Comparison of ENCODE assay signal across 8 cellular contexts in the genomic region with DNA sequence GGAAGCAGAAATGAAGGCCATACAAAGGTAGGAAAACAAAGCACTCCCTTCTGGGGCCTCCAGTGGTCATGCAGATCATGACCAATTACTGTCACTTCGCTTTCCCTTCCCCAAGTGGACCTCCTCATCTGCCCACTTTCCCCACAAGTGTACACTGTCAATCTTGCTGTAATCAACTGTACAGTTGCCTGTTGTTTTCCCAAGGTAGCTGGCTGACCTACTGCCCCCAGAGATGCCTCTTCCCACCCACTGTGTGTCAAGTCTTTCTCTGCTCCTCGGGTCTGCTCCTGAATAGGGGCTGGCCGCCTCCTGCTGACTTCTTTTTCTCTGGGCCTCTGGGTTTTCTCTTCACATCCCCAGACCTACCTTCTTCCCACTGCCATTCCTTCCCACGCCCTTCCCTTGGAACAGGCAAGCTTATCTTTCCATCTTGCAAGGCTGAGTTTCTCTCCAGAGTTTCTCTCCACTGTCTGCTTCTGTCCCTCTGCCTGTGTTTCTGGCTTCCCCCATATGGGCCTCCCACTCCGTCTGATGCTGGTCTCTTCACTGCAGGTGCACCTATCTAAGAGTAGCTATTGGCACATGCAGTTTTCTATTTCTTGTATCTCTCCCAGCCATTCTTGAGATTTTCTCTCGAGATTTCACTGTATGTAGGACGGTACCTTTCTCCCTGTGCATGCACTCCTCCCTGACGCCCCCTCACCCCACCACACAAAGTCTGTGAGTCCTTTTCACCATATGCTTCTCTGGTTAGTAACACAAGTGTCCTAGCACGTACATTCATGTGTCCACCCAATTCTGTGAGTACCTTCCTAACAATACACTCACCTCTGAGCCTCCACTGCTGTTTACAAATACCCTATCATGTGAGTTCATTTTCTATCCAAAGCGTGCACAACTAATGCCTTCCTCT. TPM values are rescaled to one million over a fixed set of nuclear protein-coding genes. Genes with fewer than 3 reads are reported as not detected.
DNase-seq lines count a peak whose midpoint lies in the region; FAIRE-seq and TF ChIP-seq lines count a peak whose summit lies in the region.

No MANE protein-coding gene starts in this region.

- no peaks in the 10 kb centered on the region for H3K36me3 ChIP-seq in kidney (ENCODE audit: control insufficient read depth in 1 of 2, insufficient read depth in 2 of 2, low read length in 2 of 2)

- no peaks in the 10 kb centered on the region for H3K9me3 Mint-ChIP-seq in T-helper 1 cell treated with Interleukin-12 subunit alpha and Interleukin-12 subunit beta and Interleukin-4 antibody, amounts not matched to agents 30 μg/mL and 1 μg/mL, for 36 hours

- H3K27ac ChIP-seq in kidney (ENCODE audit: low read depth in 2 of 2, low read length in 2 of 2): peak overlapping the region in 1 of 2 donors; percentile 36

- no peaks in the 10 kb centered on the region for H3K9me3 ChIP-seq in kidney (ENCODE audit: control insufficient read depth in 1 of 2, low read length in 2 of 2)

- H3K36me3 Mint-ChIP-seq in T-helper 1 cell treated with Interleukin-12 subunit alpha and Interleukin-12 subunit beta and Interleukin-4 antibody, amounts not matched to agents 30 μg/mL and 1 μg/mL, for 36 hours (ENCODE audit: low read depth): peaks cover 31% of the 10 kb centered on the region

- H3K4me3 Mint-ChIP-seq in T-helper 1 cell treated with Interleukin-12 subunit alpha and Interleukin-12 subunit beta and Interleukin-4 antibody, amounts not matched to agents 30 μg/mL and 1 μg/mL, for 36 hours: peak overlapping the region; percentile 99

- FAIRE-seq in kidney (lab: Jason Lieb, UNC) (no peak), frontal cortex (lab: Jason Lieb, UNC) (no peak)

- H3K4me1 Mint-ChIP-seq in T-helper 1 cell treated with Interleukin-12 subunit alpha and Interleukin-12 subunit beta and Interleukin-4 antibody, amounts not matched to agents 30 μg/mL and 1 μg/mL, for 36 hours (ENCODE audit: low read depth): peaks cover 55% of the 10 kb centered on the region

- H3K27me3 Mint-ChIP-seq in T-helper 1 cell treated with Interleukin-12 subunit alpha and Interleukin-12 subunit beta and Interleukin-4 antibody, amounts not matched to agents 30 μg/mL and 1 μg/mL, for 36 hours (ENCODE audit: low read depth): no peaks in the 10 kb centered on the region

- intact Hi-C loops in kidney (cut with DNase I): loop anchor here (10.0 kb wide), 1 partner anchor 375 kb away; no protein-coding TSS in a partner anchor

- peak overlapping the region; percentile 94 for H3K27ac Mint-ChIP-seq in T-helper 1 cell treated with Interleukin-12 subunit alpha and Interleukin-12 subunit beta and Interleukin-4 antibody, amounts not matched to agents 30 μg/mL and 1 μg/mL, for 36 hours

- H3K9ac ChIP-seq in kidney (ENCODE audit: low read length in 2 of 2): peak overlapping the region; percentile 95 to 99

- peak overlapping the region; percentile 87 to 95 for H3K4me3 ChIP-seq in kidney (ENCODE audit: low read length in 2 of 2)

- TF ChIP-seq CTCF in kidney (IDR thresholded peaks at IDR 0.05; ENCODE audit: borderline replicate concordance, extremely low read depth, insufficient read depth): no peak

- no peak for DNase-seq in T-helper 1 cell
- DNase-seq in amniotic epithelial cell (ENCODE audit: low read depth): peak; percentile 44
- peak; percentile 34 for DNase-seq in kidney
- DNase-seq in superior temporal gyrus (ENCODE audit: extremely low spot score): peak; percentile 35
- DNase-seq in kidney glomerular epithelial cell (lab: John Stamatoyannopoulos, UW): no peak
- DNase-seq in frontal cortex (ENCODE audit: low spot score in 2 of 2): no peak
- DNase-seq in stimulated activated naive CD4-positive, alpha-beta T cell treated with Interleukin-2 at 50 U/mL for 16 hours (lab: John Stamatoyannopoulos, UW): no peak

- peaks cover 5 to 28% of the 10 kb centered on the region in 2 donors for H3K4me1 ChIP-seq in kidney (ENCODE audit: control insufficient read depth in 1 of 2, insufficient read depth in 1 of 2, low read depth in 1 of 2, low read length in 2 of 2)

RNA-seq across cellular contexts. Expression of a gene that starts 2.3 kb away (rescaled TPM):
- total RNA-seq in kidney (37.2 TPM), frontal cortex (25.3 TPM)
- polyA plus RNA-seq in kidney (ENCODE audit: insufficient read depth, low read depth, low replicate concordance): 10.1 TPM

Comparison
In these comparisons a context has a peak if more than half of its experiments do, and no peak if none do; other contexts are left out.
1. DNase-seq: peak in amniotic epithelial cell (single experiment), kidney (single experiment) and superior temporal gyrus (single experiment); none in T-helper 1 cell (0 of 5), kidney glomerular epithelial cell (single experiment), frontal cortex (0 of 2) and stimulated activated naive CD4-positive, alpha-beta T cell treated with Interleukin-2 at 50 U/mL for 16 hours (single experiment).